In the genomic region with DNA sequence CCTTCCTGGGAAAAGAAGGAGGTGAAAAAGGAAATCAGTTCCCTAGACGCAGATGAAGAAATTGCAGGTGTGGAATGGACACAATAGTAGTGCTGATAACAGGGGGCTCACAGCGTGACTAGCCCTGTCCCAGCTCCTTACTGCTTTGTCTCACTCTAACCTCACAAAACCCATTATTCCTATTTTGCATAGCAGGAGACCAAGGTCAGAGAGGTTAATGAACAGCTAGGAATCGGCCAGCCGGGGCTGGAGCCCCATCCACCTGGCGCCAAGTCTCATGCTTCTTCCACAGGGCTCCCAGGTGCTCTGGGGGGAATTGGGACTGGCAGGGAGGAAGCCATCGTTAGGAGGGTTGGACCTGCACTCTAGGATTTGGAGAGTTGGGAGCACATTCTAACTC, we compare ENCODE assay signal across 12 cellular contexts.
"Had no signal": no experiment of that assay in that cellular context is flagged by ENCODE, and none has a peak within 500 bp of the region (broad histone marks: within the 10 kb centered on the region; RNA-seq: fewer than 3 reads in every experiment).

No MANE protein-coding gene starts in this region.

- H3K4me1 ChIP-seq: colonic mucosa had no signal

- H3K27ac ChIP-seq: colonic mucosa, left lung, tibial nerve had no signal

- H3K9me3 Mint-ChIP-seq: activated CD4-positive, alpha-beta T cell treated with anti-CD3 and anti-CD28 coated beads, Interleukin-2, amount 10 ng/mL, durations not matched to agents 7 days and 5 days; T-helper 1 cell treated with Interleukin-12 subunit alpha and Interleukin-12 subunit beta and Interleukin-4 antibody, amounts not matched to agents 30 μg/mL and 1 μg/mL, for 36 hours had no signal

- DNase-seq: activated CD4-positive, alpha-beta T cell treated with anti-CD3 and anti-CD28 coated beads, Interleukin-2, amount 10 ng/mL, durations not matched to agents 7 days and 5 days; activated CD4-positive, CD25-positive, alpha-beta regulatory T cell; caudate nucleus; colonic mucosa; effector CD4-positive, alpha-beta T cell; islet precursor cell; right cardiac atrium; small intestine had no signal

- H3K27ac Mint-ChIP-seq: activated CD4-positive, alpha-beta T cell treated with anti-CD3 and anti-CD28 coated beads, Interleukin-2, amount 10 ng/mL, durations not matched to agents 7 days and 5 days; T-helper 1 cell treated with Interleukin-12 subunit alpha and Interleukin-12 subunit beta and Interleukin-4 antibody, amounts not matched to agents 30 μg/mL and 1 μg/mL, for 36 hours had no signal

- H3K4me3 ChIP-seq: colonic mucosa, heart left ventricle, left lung, tibial nerve had no signal

- H3K9me3 ChIP-seq: colonic mucosa, heart left ventricle, left lung, tibial nerve had no signal

- H3K4me3 Mint-ChIP-seq: activated CD4-positive, alpha-beta T cell treated with anti-CD3 and anti-CD28 coated beads, Interleukin-2, amount 10 ng/mL, durations not matched to agents 7 days and 5 days; T-helper 1 cell treated with Interleukin-12 subunit alpha and Interleukin-12 subunit beta and Interleukin-4 antibody, amounts not matched to agents 30 μg/mL and 1 μg/mL, for 36 hours had no signal

- H3K36me3 ChIP-seq: colonic mucosa had no signal

- ATAC-seq: heart left ventricle, left lung, right cardiac atrium had no signal
